In genomic region chr16:18048858-18049257, GRCh38 we compare ENCODE assay signal across 25 cellular contexts.
DNase-seq lines count a peak whose midpoint lies in the region; ATAC-seq, FAIRE-seq and TF ChIP-seq lines count a peak whose summit lies in the region.
"Had no signal": no experiment of that assay in that cellular context is flagged by ENCODE, and none has a peak within 500 bp of the region (broad histone marks: within the 10 kb centered on the region; RNA-seq: fewer than 3 reads in every experiment).

No MANE protein-coding gene starts in this region.

- no peak for FAIRE-seq in small intestine (lab: Jason Lieb, UNC)
- FAIRE-seq: A549, GM12891, H1 had no signal

- H3K4me1 ChIP-seq in esophagus muscularis mucosa (no peaks in the 10 kb centered on the region), mucosa of descending colon (ENCODE audit: low read depth) (peaks cover 12% of the 10 kb centered on the region), small intestine (ENCODE audit: control insufficient read depth in 2 of 2, insufficient read depth in 1 of 2, low read depth in 1 of 2, low read length in 1 of 2) (peaks cover 0 to 2% of the 10 kb centered on the region in 2 donors), testis (no peaks in the 10 kb centered on the region), breast epithelium (no peaks in the 10 kb centered on the region)
- H3K4me1 ChIP-seq: A549, BLaER1, Caco-2 had no signal

- H3K27me3 ChIP-seq in esophagus muscularis mucosa = no peaks in the 10 kb centered on the region
- no peaks in the 10 kb centered on the region for H3K27me3 ChIP-seq in small intestine (ENCODE audit: control insufficient read depth in 2 of 2, insufficient read depth in 2 of 2, low read length in 2 of 2)
- no peaks in the 10 kb centered on the region for H3K27me3 ChIP-seq in testis
- no peaks in the 10 kb centered on the region for H3K27me3 ChIP-seq in breast epithelium
- H3K27me3 ChIP-seq: BLaER1 had no signal

- no peak for TF ChIP-seq EP300 in esophagus muscularis mucosa (IDR thresholded peaks at IDR 0.05)

- no peak overlapping the region for H3K27ac ChIP-seq in esophagus muscularis mucosa (replicated peaks in 1 of 4)
- H3K27ac ChIP-seq in small intestine (ENCODE audit: low read depth in 1 of 2, low read length in 1 of 2) = no peak overlapping the region
- H3K27ac ChIP-seq in testis = no peak overlapping the region
- H3K27ac ChIP-seq in breast epithelium = no peak overlapping the region
- H3K27ac ChIP-seq: A549, BLaER1, C4-2B, GM23248 had no signal

- no peak overlapping the region for H3K4me3 ChIP-seq in esophagus muscularis mucosa
- no peak overlapping the region for H3K4me3 ChIP-seq in mucosa of descending colon
- no peak overlapping the region for H3K4me3 ChIP-seq in small intestine (ENCODE audit: low read depth in 1 of 2, low read length in 2 of 2)
- no peak overlapping the region for H3K4me3 ChIP-seq in testis
- no peak overlapping the region for H3K4me3 ChIP-seq in breast epithelium
- H3K4me3 ChIP-seq: A549, BLaER1, GM23248 had no signal

- ATAC-seq in mucosa of descending colon (peak; percentile 85), GM21786 (IDR thresholded peaks at IDR 0.05; ENCODE audit: unreplicated experiment) (no peak)
- ATAC-seq: A549; CD8-positive, alpha-beta T cell had no signal

- H3K9me3 ChIP-seq in esophagus muscularis mucosa = no peaks in the 10 kb centered on the region
- H3K9me3 ChIP-seq in mucosa of descending colon = no peaks in the 10 kb centered on the region
- no peaks in the 10 kb centered on the region for H3K9me3 ChIP-seq in small intestine (ENCODE audit: control insufficient read depth, low read depth)
- H3K9me3 ChIP-seq in testis = no peaks in the 10 kb centered on the region
- no peaks in the 10 kb centered on the region for H3K9me3 ChIP-seq in breast epithelium
- H3K9me3 ChIP-seq: A549, BLaER1, Caco-2 had no signal

- intact Hi-C loops in esophagus muscularis mucosa (cut with DNase I) (no loop called here), mucosa of descending colon (cut with DNase I, micrococcal nuclease) (no loop called here), testis (cut with DNase I; ENCODE audit: low total_unique reads) (no loop called here), breast epithelium (cut with DNase I; ENCODE audit: low total_unique reads) (no loop called here)

- H3K36me3 ChIP-seq in esophagus muscularis mucosa (no peaks in the 10 kb centered on the region), mucosa of descending colon (ENCODE audit: low read depth) (no peaks in the 10 kb centered on the region), small intestine (ENCODE audit: control insufficient read depth in 2 of 2, insufficient read depth in 2 of 2, low read length in 2 of 2) (no peaks in the 10 kb centered on the region), testis (ENCODE audit: low read depth, missing control alignments) (no peaks in the 10 kb centered on the region), breast epithelium (no peaks in the 10 kb centered on the region)
- H3K36me3 ChIP-seq: BLaER1 had no signal

- no peak for TF ChIP-seq POLR2A in esophagus muscularis mucosa (IDR thresholded peaks at IDR 0.05; ENCODE audit: low read depth)
- TF ChIP-seq POLR2A in testis (IDR thresholded peaks at IDR 0.05) = no peak
- no peak for TF ChIP-seq POLR2A in breast epithelium (IDR thresholded peaks at IDR 0.05)

- DNase-seq in esophagus muscularis mucosa (ENCODE audit: extremely low spot score) = peak; percentile 47
- DNase-seq in mucosa of descending colon = peak in 1 of 3 donors; percentile 45
- peak; percentile 56 for DNase-seq in small intestine
- DNase-seq in testis = peak; percentile 17
- no peak for DNase-seq in HT-29 (ENCODE audit: low spot score)
- DNase-seq in medulla oblongata (ENCODE audit: extremely low spot score) = no peak
- DNase-seq in breast epithelium (ENCODE audit: low spot score in 2 of 2) = no peak
- DNase-seq: 8988T; ACHN; Caco-2; CD4-positive, CD25-positive, alpha-beta regulatory T cell; CD8-positive, alpha-beta T cell; DMS 273 treated with DMSO at 0.1 percent for 48 hours; DMS79; EL; GF-D8; GM23248; H7; HCEC 1CT had no signal

- TF ChIP-seq CTCF in esophagus muscularis mucosa (IDR thresholded peaks at IDR 0.05) (no peak), mucosa of descending colon (IDR thresholded peaks at IDR 0.05) (no peak), testis (IDR thresholded peaks at IDR 0.05) (no peak), breast epithelium (IDR thresholded peaks at IDR 0.05) (no peak)

Comparison
In these comparisons a context has a peak if more than half of its experiments do, and no peak if none do; other contexts are left out.
1. DNase-seq: peak in esophagus muscularis mucosa (single experiment), small intestine (single experiment) and testis (single experiment); none in HT-29 (single experiment), medulla oblongata (single experiment) and breast epithelium (0 of 2).